In genomic region chr14:92748259-92749016, GRCh38 we compare ENCODE assay signal across 8 cellular contexts.
DNase-seq lines count a peak whose midpoint lies in the region; ATAC-seq and TF ChIP-seq lines count a peak whose summit lies in the region.

Gene LGMN, minus strand, starts transcription at chr14:92748627. Its CDS starts 15,841 bp downstream, at chr14:92732786.

- peak within 1 kb of the TSS; percentile 89 for H3K4me3 Mint-ChIP-seq in memory B cell

- H3K27me3 ChIP-seq in endocrine pancreas (ENCODE audit: control insufficient read depth, insufficient read depth, low read length): no peaks in the 10 kb centered on the region

- H3K4me1 Mint-ChIP-seq in memory B cell: peaks cover 52% of the 10 kb centered on the region

- H3K27ac Mint-ChIP-seq in memory B cell: peak within 1 kb of the TSS; percentile 87

- H3K36me3 Mint-ChIP-seq in memory B cell: no peaks in the 10 kb centered on the region

- no peaks in the 10 kb centered on the region for H3K27me3 Mint-ChIP-seq in memory B cell

- ATAC-seq in HG03196 (IDR thresholded peaks at IDR 0.05; ENCODE audit: unreplicated experiment) (peak; percentile 74), memory B cell (ENCODE audit: low read depth) (peak; percentile 91)

- peaks cover 3% of the 10 kb centered on the region for H3K9me3 Mint-ChIP-seq in memory B cell

- in situ Hi-C loops in GM18951 (cut with MboI; ENCODE audit: low sequenced_read_pairs, unreplicated experiment): no loop called here

- H3K4me3 ChIP-seq in endocrine pancreas (ENCODE audit: control insufficient read depth, insufficient read depth, low read length): peak within 1 kb of the TSS; percentile 94

- H3K4me1 ChIP-seq in endocrine pancreas (ENCODE audit: control insufficient read depth, insufficient read depth, low read length): peaks cover 3% of the 10 kb centered on the region

- no peaks in the 10 kb centered on the region for H3K9me3 ChIP-seq in endocrine pancreas (ENCODE audit: control insufficient read depth, low read length)

- peak within 1 kb of the TSS; percentile 93 for H3K9ac ChIP-seq in endocrine pancreas (ENCODE audit: control insufficient read depth, insufficient read depth, low read length)

- no peaks in the 10 kb centered on the region for H3K36me3 ChIP-seq in endocrine pancreas (ENCODE audit: control insufficient read depth, insufficient read depth, low read length)

- DNase-seq in AG08395 (ENCODE audit: low spot score) (peak; percentile 96), NCI-H526 treated with DMSO at 0.1 percent for 48 hours (lab: John Stamatoyannopoulos, UW) (peak; percentile 89), memory B cell (ENCODE audit: low spot score in 2 of 2) (peak; percentile 84 to 85)
- peak; percentile 44 for DNase-seq in activated CD8-positive, alpha-beta memory T cell treated with anti-CD3 and anti-CD28 coated beads, Interleukin-2, amount 50 U/mL, for 24 hours (ENCODE audit: extremely low read depth)
- peak; percentile 61 to 78 (median 74) for DNase-seq in stimulated activated CD4-positive, alpha-beta T cell treated with anti-CD3 and anti-CD28 coated beads, TNF-alpha, amount 100 ng/mL, for 48 hours (ENCODE audit: low read depth in 3 of 3)

- peak; percentile 71 for TF ChIP-seq POLR2A in GM18951 (IDR thresholded peaks at IDR 0.05; ENCODE audit: extremely low read depth, insufficient read depth, insufficient read length)

Comparison
In these comparisons a context has a peak if more than half of its experiments do, and no peak if none do; other contexts are left out.
1. Peak in every context shown above with its lines: DNase-seq, ATAC-seq and H3K4me3 ChIP-seq.
2. DNase-seq: peak in every context shown above with its lines; median percentile 96 in AG08395; 89 in NCI-H526 treated with DMSO at 0.1 percent for 48 hours; 84 in memory B cell; 74 in stimulated activated CD4-positive, alpha-beta T cell treated with anti-CD3 and anti-CD28 coated beads, TNF-alpha, amount 100 ng/mL, for 48 hours; 44 in activated CD8-positive, alpha-beta memory T cell treated with anti-CD3 and anti-CD28 coated beads, Interleukin-2, amount 50 U/mL, for 24 hours.